Comparison of ENCODE assay signal across 16 cellular contexts in genomic region chr7:129990403-129991192, GRCh38. TPM values are rescaled to one million over a fixed set of nuclear protein-coding genes. Genes with fewer than 3 reads are reported as not detected.
DNase-seq lines count a peak whose midpoint lies in the region; ATAC-seq, FAIRE-seq and TF ChIP-seq lines count a peak whose summit lies in the region.
"Had no signal": no experiment of that assay in that cellular context is flagged by ENCODE, and none has a peak within 500 bp of the region (broad histone marks: within the 10 kb centered on the region; RNA-seq: fewer than 3 reads in every experiment).

No MANE protein-coding gene starts in this region.

- H3K9me3 ChIP-seq in Panc1 (ENCODE audit: control insufficient read depth, insufficient read depth, low read depth, low read length) (no peaks in the 10 kb centered on the region), heart right ventricle (no peaks in the 10 kb centered on the region), psoas muscle (no peaks in the 10 kb centered on the region)
- H3K9me3 ChIP-seq: pancreas had no signal

- H3K4me3 ChIP-seq in Panc1 (ENCODE audit: low read depth in 2 of 2, low read length in 2 of 2) (no peak overlapping the region), heart right ventricle (no peak overlapping the region), psoas muscle (no peak overlapping the region)
- H3K4me3 ChIP-seq: pancreas had no signal

- no peak for FAIRE-seq in urothelium cell line (lab: Jason Lieb, UNC)
- FAIRE-seq: pancreas had no signal

- DNase-seq in EH (ENCODE audit: low read depth) (peak; percentile 50), Panc1 (ENCODE audit: low read depth, low spot score) (no peak), heart right ventricle (peak in 1 of 2 donors; percentile 10), psoas muscle (no peak), HCEC 1CT (no peak), urothelium cell line (ENCODE audit: low spot score) (no peak), NCI-H2196 treated with DMSO at 0.1 percent for 48 hours (lab: John Stamatoyannopoulos, UW; ENCODE audit: unreplicated experiment) (no peak), HEK293T (ENCODE audit: extremely low spot score) (no peak)
- DNase-seq: activated CD4-positive, alpha-beta memory T cell treated with anti-CD3 and anti-CD28 coated beads for 36 hours; activated gamma-delta T cell; DMS79 treated with DMSO at 0.1 percent for 48 hours; effector CD4-positive, alpha-beta T cell; KG1; NCI-H1694 treated with DMSO at 0.1 percent for 48 hours; pancreas; trophoblast cell had no signal

- no peaks in the 10 kb centered on the region for H3K36me3 ChIP-seq in Panc1 (ENCODE audit: control insufficient read depth, insufficient read depth, low read length)
- no peaks in the 10 kb centered on the region for H3K36me3 ChIP-seq in heart right ventricle
- no peaks in the 10 kb centered on the region for H3K36me3 ChIP-seq in psoas muscle (ENCODE audit: insufficient read depth in 1 of 2, low read depth in 1 of 2)
- H3K36me3 ChIP-seq: pancreas had no signal

- no peak overlapping the region for H3K27ac ChIP-seq in Panc1 (ENCODE audit: low read length)
- H3K27ac ChIP-seq in heart right ventricle, result peak overlapping the region in 6 of 10 donors; percentile 20 to 70 (median 48)
- H3K27ac ChIP-seq in psoas muscle, result no peak overlapping the region
- H3K27ac ChIP-seq: pancreas had no signal

- TF ChIP-seq CTCF in Panc1 (IDR thresholded peaks at IDR 0.05), result no peak
- no peak for TF ChIP-seq CTCF in heart right ventricle (IDR thresholded peaks at IDR 0.05)
- no peak for TF ChIP-seq CTCF in psoas muscle (IDR thresholded peaks at IDR 0.05)

- intact Hi-C loops in Panc1 (cut with micrococcal nuclease; ENCODE audit: unreplicated experiment) (no loop called here), heart right ventricle (cut with DNase I) (no loop called here), psoas muscle (cut with DNase I) (no loop called here)

- H3K4me1 ChIP-seq in Panc1 (ENCODE audit: control insufficient read depth, insufficient read depth, low read length) (no peaks in the 10 kb centered on the region), heart right ventricle (peaks cover 0 to 16% (median 8%) of the 10 kb centered on the region in 9 donors), psoas muscle (peaks cover 9% of the 10 kb centered on the region)
- H3K4me1 ChIP-seq: pancreas had no signal

- POLR2A ChIA-PET in Panc1 (lab: Charles Lee), result no interaction called here
- POLR2A ChIA-PET in HEK293T (lab: Yijun Ruan, JAX), result no interaction called here

- CTCF ChIA-PET in Panc1 (lab: Charles Lee), result no interaction called here
- CTCF ChIA-PET in HEK293T (lab: Yijun Ruan, JAX), result interaction anchor here (0.6 kb wide), 1 partner anchor 65 kb away, joined by 3 read pairs; no protein-coding TSS in a partner anchor

- BruUV-seq in Panc1 (replicated peaks; lab: Mats Ljungman, UMichigan), result no TSS peak

- 0 out of 2 replicates have a peak, but pooled peaks have one; percentile 40 for ATAC-seq in Panc1
- peak; percentile 25 to 86 (median 78) for ATAC-seq in heart right ventricle
- peak; percentile 53 to 87 (median 72) for ATAC-seq in psoas muscle
- ATAC-seq: pancreas had no signal

- 58 to 67% methylated on average over 8 of the region's 8 CpGs for WGBS in heart right ventricle, 2 donors
- WGBS in psoas muscle, 3 donors, result 62 to 73% (median 66%) methylated on average over 8 of the region's 8 CpGs

- H3K27me3 ChIP-seq in Panc1 (ENCODE audit: control insufficient read depth, insufficient read depth, low read length), result no peaks in the 10 kb centered on the region
- H3K27me3 ChIP-seq in heart right ventricle, result no peaks in the 10 kb centered on the region
- no peaks in the 10 kb centered on the region for H3K27me3 ChIP-seq in psoas muscle (ENCODE audit: insufficient read depth in 3 of 3, low read length in 2 of 3)
- H3K27me3 ChIP-seq: pancreas had no signal

- in situ Hi-C loops in Panc1 (cut with HindIII; ENCODE audit: low pct_unique_long_range_greater_than_20kb, low sequenced_read_pairs), result no loop called here

TF ChIP-seq in HEK293T, 16 proteins besides CTCF, POLR2A, EP300 and RAD21:
- TF ChIP-seq L3MBTL2 (conservative IDR thresholded peaks at IDR 0.05) (no peak), ZNF384 (IDR thresholded peaks at IDR 0.05) (no peak), PKNOX1 (IDR thresholded peaks at IDR 0.05) (no peak), BHLHE40 (IDR thresholded peaks at IDR 0.05; ENCODE audit: borderline replicate concordance) (no peak), ARNT (IDR thresholded peaks at IDR 0.05) (no peak), LEF1 (IDR thresholded peaks at IDR 0.05; ENCODE audit: borderline replicate concordance) (no peak), NFRKB (IDR thresholded peaks at IDR 0.05) (no peak), SP1 (IDR thresholded peaks at IDR 0.05) (no peak), SUZ12 (IDR thresholded peaks at IDR 0.05) (no peak), TARDBP (IDR thresholded peaks at IDR 0.05) (no peak), ELF4 (IDR thresholded peaks at IDR 0.05) (no peak), FOXK2 (IDR thresholded peaks at IDR 0.05) (no peak)

RNA-seq across cellular contexts. Expression of gene UBE2H, which starts 37.8 kb away (rescaled TPM):
- total RNA-seq in Panc1 (2021; ENCODE audit: unreplicated experiment) (58.0 TPM), heart right ventricle (100 to 1,000 TPM in 7 of 10 donors, 10 to 100 TPM in 3; 73.5 to 222 (median 170) TPM), psoas muscle (100 to 1,000 TPM in 1 of 4 donors, 10 to 100 TPM in 3; 75.9 to 111 (median 77.4) TPM)
- 65.7 TPM for polyA plus RNA-seq in Panc1 (2012; ENCODE audit: insufficient read length)
- polyA plus RNA-seq in heart right ventricle (10 to 100 TPM; 26.0 to 35.3 TPM), psoas muscle (100 to 1,000 TPM in 1 of 3 donors, 10 to 100 TPM in 2; 17.3 to 115 (median 50.5) TPM)

Comparison
In these comparisons a context has a peak if more than half of its experiments do, and no peak if none do; other contexts are left out.
1. H3K27ac ChIP-seq: peak in heart right ventricle (6 of 10); none in Panc1 (single experiment) and psoas muscle (single experiment).
2. Peak in every context shown above with its lines, with median percentiles within 50 percentile points of each other: ATAC-seq.